Comparison of ENCODE assay signal across 23 cellular contexts in genomic region chr12:68619541-68619940, GRCh38. TPM values are rescaled to one million over a fixed set of nuclear protein-coding genes. Genes with fewer than 3 reads are reported as not detected.
DNase-seq lines count a peak whose midpoint lies in the region; ATAC-seq and TF ChIP-seq lines count a peak whose summit lies in the region.
"Had no signal": no experiment of that assay in that cellular context is flagged by ENCODE, and none has a peak within 500 bp of the region (broad histone marks: within the 10 kb centered on the region; RNA-seq: fewer than 3 reads in every experiment).

No MANE protein-coding gene starts in this region.

- peaks cover 60% of the 10 kb centered on the region for H3K36me3 Mint-ChIP-seq in stimulated activated naive CD8-positive, alpha-beta T cell treated with anti-CD3 and anti-CD28 coated beads, Interleukin-15, Interleukin-2, amounts not matched to agents 100 ng/mL and 50 ng/mL, for 24 hours (ENCODE audit: low read depth)
- H3K36me3 Mint-ChIP-seq in activated T-helper 17 cell treated with anti-CD3 and anti-CD28 coated beads, Interleukin-2, amount 50 U/mL, for 72 hours (ENCODE audit: low read depth): peaks cover 98% of the 10 kb centered on the region
- H3K36me3 Mint-ChIP-seq in naive thymus-derived CD8-positive, alpha-beta T cell: peaks cover 5 to 57% (median 12%) of the 10 kb centered on the region in 3 donors

- no peak for TF ChIP-seq CTCF in hepatocyte (IDR thresholded peaks at IDR 0.05; ENCODE audit: poor library complexity)

- no peak overlapping the region for H3K27ac ChIP-seq in hepatocyte
- H3K27ac ChIP-seq: SJCRH30, upper lobe of right lung had no signal

- peaks cover 100% of the 10 kb centered on the region for H4K20me1 ChIP-seq in hepatocyte (ENCODE audit: insufficient read depth, poor library complexity, severe bottlenecking)

- POLR2A ChIA-PET in naive thymus-derived CD8-positive, alpha-beta T cell (lab: Charles Lee): interaction anchor here (0.6 to 0.8 kb wide), 2 partner anchors 41 to 375 kb away, joined by 3 read pairs; no protein-coding TSS in a partner anchor

- H3K4me2 ChIP-seq in hepatocyte: no peak overlapping the region

- no peak overlapping the region for H2AFZ ChIP-seq in hepatocyte

- H3K27me3 ChIP-seq in hepatocyte: no peaks in the 10 kb centered on the region
- H3K27me3 ChIP-seq: SJCRH30, upper lobe of right lung had no signal

- peaks cover 94% of the 10 kb centered on the region for H3K4me1 Mint-ChIP-seq in stimulated activated naive CD8-positive, alpha-beta T cell treated with anti-CD3 and anti-CD28 coated beads, Interleukin-15, Interleukin-2, amounts not matched to agents 100 ng/mL and 50 ng/mL, for 24 hours (ENCODE audit: low read depth)
- H3K4me1 Mint-ChIP-seq in stimulated activated naive CD8-positive, alpha-beta T cell treated with anti-CD3 and anti-CD28 coated beads, Interleukin-15, amount 100 ng/mL, for 72 hours: peaks cover 92% of the 10 kb centered on the region
- peaks cover 56% of the 10 kb centered on the region for H3K4me1 Mint-ChIP-seq in activated T-helper 17 cell treated with anti-CD3 and anti-CD28 coated beads, Interleukin-2, amount 50 U/mL, for 72 hours
- H3K4me1 Mint-ChIP-seq in naive thymus-derived CD8-positive, alpha-beta T cell: peaks cover 29 to 95% (median 84%) of the 10 kb centered on the region in 4 donors

- H3K79me2 ChIP-seq in hepatocyte: peaks cover 100% of the 10 kb centered on the region

- peak overlapping the region; percentile 27 for H3K27ac Mint-ChIP-seq in stimulated activated naive CD8-positive, alpha-beta T cell treated with anti-CD3 and anti-CD28 coated beads, Interleukin-15, Interleukin-2, amounts not matched to agents 100 ng/mL and 50 ng/mL, for 24 hours
- peak overlapping the region in 1 of 2 donors; percentile 20 for H3K27ac Mint-ChIP-seq in stimulated activated naive CD8-positive, alpha-beta T cell treated with anti-CD3 and anti-CD28 coated beads, Interleukin-15, amount 100 ng/mL, for 72 hours
- no peak overlapping the region for H3K27ac Mint-ChIP-seq in activated T-helper 17 cell treated with anti-CD3 and anti-CD28 coated beads, Interleukin-2, amount 50 U/mL, for 72 hours
- peak overlapping the region in 8 of 10 donors; percentile 29 to 98 (median 70) for H3K27ac Mint-ChIP-seq in naive thymus-derived CD8-positive, alpha-beta T cell
- H3K27ac Mint-ChIP-seq: T-helper 1 cell treated with Interleukin-12 subunit alpha and Interleukin-12 subunit beta and Interleukin-4 antibody, amounts not matched to agents 30 μg/mL and 1 μg/mL, for 36 hours had no signal

- no peak overlapping the region for H3K4me3 Mint-ChIP-seq in stimulated activated naive CD8-positive, alpha-beta T cell treated with anti-CD3 and anti-CD28 coated beads, Interleukin-15, Interleukin-2, amounts not matched to agents 100 ng/mL and 50 ng/mL, for 24 hours
- H3K4me3 Mint-ChIP-seq in stimulated activated naive CD8-positive, alpha-beta T cell treated with anti-CD3 and anti-CD28 coated beads, Interleukin-15, amount 100 ng/mL, for 72 hours: peak overlapping the region in 1 of 2 donors; percentile 58
- H3K4me3 Mint-ChIP-seq in activated T-helper 17 cell treated with anti-CD3 and anti-CD28 coated beads, Interleukin-2, amount 50 U/mL, for 72 hours: peak overlapping the region; percentile 44
- peak overlapping the region in 9 of 10 donors; percentile 38 to 99 (median 70) for H3K4me3 Mint-ChIP-seq in naive thymus-derived CD8-positive, alpha-beta T cell
- H3K4me3 Mint-ChIP-seq: activated CD4-positive, alpha-beta T cell treated with anti-CD3 and anti-CD28 coated beads for 36 hours; T-helper 1 cell treated with Interleukin-12 subunit alpha and Interleukin-12 subunit beta and Interleukin-4 antibody, amounts not matched to agents 30 μg/mL and 1 μg/mL, for 36 hours had no signal

- no peaks in the 10 kb centered on the region for H3K27me3 Mint-ChIP-seq in stimulated activated naive CD8-positive, alpha-beta T cell treated with anti-CD3 and anti-CD28 coated beads, Interleukin-15, Interleukin-2, amounts not matched to agents 100 ng/mL and 50 ng/mL, for 24 hours
- no peaks in the 10 kb centered on the region for H3K27me3 Mint-ChIP-seq in stimulated activated naive CD8-positive, alpha-beta T cell treated with anti-CD3 and anti-CD28 coated beads, Interleukin-15, amount 100 ng/mL, for 72 hours
- no peaks in the 10 kb centered on the region for H3K27me3 Mint-ChIP-seq in activated T-helper 17 cell treated with anti-CD3 and anti-CD28 coated beads, Interleukin-2, amount 50 U/mL, for 72 hours
- H3K27me3 Mint-ChIP-seq in naive thymus-derived CD8-positive, alpha-beta T cell: no peaks in the 10 kb centered on the region
- H3K27me3 Mint-ChIP-seq: activated CD4-positive, alpha-beta T cell treated with anti-CD3 and anti-CD28 coated beads for 36 hours; brain had no signal

- no peak for ATAC-seq in stimulated activated naive CD8-positive, alpha-beta T cell treated with anti-CD3 and anti-CD28 coated beads, Interleukin-15, amount 100 ng/mL, for 72 hours
- no peak for ATAC-seq in activated T-helper 17 cell treated with anti-CD3 and anti-CD28 coated beads, Interleukin-2, amount 50 U/mL, for 72 hours (replicated peaks)
- no peak for ATAC-seq in naive thymus-derived CD8-positive, alpha-beta T cell
- no peak for ATAC-seq in GM18511 (IDR thresholded peaks at IDR 0.05; ENCODE audit: unreplicated experiment)
- ATAC-seq: activated CD4-positive, alpha-beta T cell treated with anti-CD3 and anti-CD28 coated beads for 36 hours; Panc1; sciatic nerve; upper lobe of right lung had no signal

- H3K9me3 Mint-ChIP-seq in stimulated activated naive CD8-positive, alpha-beta T cell treated with anti-CD3 and anti-CD28 coated beads, Interleukin-15, Interleukin-2, amounts not matched to agents 100 ng/mL and 50 ng/mL, for 24 hours: no peaks in the 10 kb centered on the region
- no peaks in the 10 kb centered on the region for H3K9me3 Mint-ChIP-seq in stimulated activated naive CD8-positive, alpha-beta T cell treated with anti-CD3 and anti-CD28 coated beads, Interleukin-15, amount 100 ng/mL, for 72 hours
- H3K9me3 Mint-ChIP-seq in activated T-helper 17 cell treated with anti-CD3 and anti-CD28 coated beads, Interleukin-2, amount 50 U/mL, for 72 hours: no peaks in the 10 kb centered on the region
- H3K9me3 Mint-ChIP-seq in naive thymus-derived CD8-positive, alpha-beta T cell: no peaks in the 10 kb centered on the region
- H3K9me3 Mint-ChIP-seq: neural crest cell; T-helper 1 cell treated with Interleukin-12 subunit alpha and Interleukin-12 subunit beta and Interleukin-4 antibody, amounts not matched to agents 30 μg/mL and 1 μg/mL, for 36 hours had no signal

- H3K9me2 ChIP-seq in hepatocyte (replicated peaks; ENCODE audit: insufficient read depth): no peaks in the 10 kb centered on the region

- DNase-seq in stimulated activated naive CD8-positive, alpha-beta T cell treated with anti-CD3 and anti-CD28 coated beads, Interleukin-15, amount 100 ng/mL, for 72 hours: no peak
- no peak for DNase-seq in naive thymus-derived CD8-positive, alpha-beta T cell
- no peak for DNase-seq in hepatocyte (ENCODE audit: low spot score)
- DNase-seq in OCI-M2 (lab: John Stamatoyannopoulos, UW; ENCODE audit: unreplicated experiment): no peak
- no peak for DNase-seq in stimulated activated CD4-positive, alpha-beta T cell treated with anti-CD3 and anti-CD28 coated beads, Interleukin-1b, Interleukin-23, amount 100 ng/mL, for 48 hours
- DNase-seq: activated CD4-positive, alpha-beta T cell treated with anti-CD3 and anti-CD28 coated beads for 36 hours; Calu3; effector CD4-positive, alpha-beta T cell; H7; hippocampal formation; KG1; NCI-H510A treated with DMSO at 0.1 percent for 48 hours; posterior cingulate gyrus; SJCRH30; upper lobe of right lung had no signal

- H3K4me3 ChIP-seq in hepatocyte: no peak overlapping the region
- H3K4me3 ChIP-seq: SJCRH30, upper lobe of right lung had no signal

- H3K9me3 ChIP-seq in hepatocyte (ENCODE audit: low read depth): no peaks in the 10 kb centered on the region
- H3K9me3 ChIP-seq: upper lobe of right lung had no signal

- H3K4me1 ChIP-seq in hepatocyte (ENCODE audit: insufficient read depth): peaks cover 28% of the 10 kb centered on the region
- H3K4me1 ChIP-seq: SJCRH30 had no signal

- no peaks in the 10 kb centered on the region for H3K36me3 ChIP-seq in hepatocyte (replicated peaks; ENCODE audit: insufficient read depth, low read depth)
- H3K36me3 ChIP-seq: upper lobe of right lung had no signal

RNA-seq across cellular contexts. Expression of gene RAP1B, which starts 8.8 kb away (rescaled TPM):
- total RNA-seq in activated T-helper 17 cell treated with anti-CD3 and anti-CD28 coated beads, Interleukin-2, amount 50 U/mL, for 72 hours: 100 to 1,000 TPM; 158 to 238 TPM
- 100 to 1,000 TPM; 254 to 288 TPM for total RNA-seq in naive thymus-derived CD8-positive, alpha-beta T cell
- 100 to 1,000 TPM; 562 to 708 (median 574) TPM for polyA plus RNA-seq in naive thymus-derived CD8-positive, alpha-beta T cell
- 257 and 264 TPM in 2 replicates for total RNA-seq in hepatocyte
- polyA plus RNA-seq in hepatocyte: 164 and 179 TPM in 2 replicates
